17 cellular contexts compared by ENCODE assay signal in genomic region chr10:5545426-5545777, GRCh38. TPM values are rescaled to one million over a fixed set of nuclear protein-coding genes. Genes with fewer than 3 reads are reported as not detected.
DNase-seq lines count a peak whose midpoint lies in the region; ATAC-seq and TF ChIP-seq lines count a peak whose summit lies in the region.
"Had no signal": no experiment of that assay in that cellular context is flagged by ENCODE, and none has a peak within 500 bp of the region (broad histone marks: within the 10 kb centered on the region; RNA-seq: fewer than 3 reads in every experiment).

No MANE protein-coding gene starts in this region.

- peak overlapping the region; percentile 39 for H3K27ac Mint-ChIP-seq in dendritic cell treated with granulocyte-macrophage colony-stimulating factor and Interleukin-4, amounts not matched to agents 40 ng/mL and 50 ng/mL, for 4 days
- no peak overlapping the region for H3K27ac Mint-ChIP-seq in immature natural killer cell
- H3K27ac Mint-ChIP-seq: activated CD4-positive, alpha-beta memory T cell treated with anti-CD3 and anti-CD28 coated beads for 36 hours had no signal

- peaks cover 16% of the 10 kb centered on the region for H3K9me3 Mint-ChIP-seq in dendritic cell treated with granulocyte-macrophage colony-stimulating factor and Interleukin-4, amounts not matched to agents 40 ng/mL and 50 ng/mL, for 4 days
- H3K9me3 Mint-ChIP-seq in immature natural killer cell = peaks cover 0 to 10% (median 6%) of the 10 kb centered on the region in 6 donors

- H3K27ac ChIP-seq in Panc1 (ENCODE audit: low read length) (peak overlapping the region; percentile 29), thyroid gland (peak overlapping the region; percentile 92 to 95 (median 94))
- H3K27ac ChIP-seq: BLaER1 treated with 17β-estradiol and CSF1 and Interleukin-3, amounts not matched to agents 10 nM and 100 nM; HL-60 had no signal

- CTCF ChIA-PET in Panc1 (lab: Charles Lee) = no interaction called here

- no peak for ATAC-seq in Panc1
- no peak for ATAC-seq in HG02759 (IDR thresholded peaks at IDR 0.05; ENCODE audit: unreplicated experiment)

- H3K4me1 ChIP-seq in Panc1 (ENCODE audit: control insufficient read depth, insufficient read depth, low read length) = peaks cover 32% of the 10 kb centered on the region
- H3K4me1 ChIP-seq in mucosa of stomach (ENCODE audit: control insufficient read depth, insufficient read depth, low read length) = peaks cover 68% of the 10 kb centered on the region
- peaks cover 45 to 48% of the 10 kb centered on the region in 2 donors for H3K4me1 ChIP-seq in thyroid gland

- H3K9me3 ChIP-seq in Panc1 (ENCODE audit: control insufficient read depth, insufficient read depth, low read depth, low read length) = peaks cover 6% of the 10 kb centered on the region; the same call in 1 of the 2 replicates
- H3K9me3 ChIP-seq in mucosa of stomach (ENCODE audit: control insufficient read depth, low read length) = no peaks in the 10 kb centered on the region
- no peaks in the 10 kb centered on the region for H3K9me3 ChIP-seq in thyroid gland

- DNase-seq in Panc1 (ENCODE audit: low read depth, low spot score) (no peak), thyroid gland (no peak), T-helper 2 cell (no peak), immature natural killer cell (no peak)
- no peak for DNase-seq in activated CD4-positive, alpha-beta T cell treated with anti-CD3 and anti-CD28 coated beads, Interleukin-2, amount 50 U/mL, for 1 hour
- DNase-seq: activated CD4-positive, alpha-beta memory T cell treated with anti-CD3 and anti-CD28 coated beads for 36 hours; cerebellar nuclear complex; NCI-H2171 treated with DMSO at 0.1 percent for 48 hours had no signal

- no peaks in the 10 kb centered on the region for H3K36me3 Mint-ChIP-seq in dendritic cell treated with granulocyte-macrophage colony-stimulating factor and Interleukin-4, amounts not matched to agents 40 ng/mL and 50 ng/mL, for 4 days (ENCODE audit: low read depth)
- peaks cover 0 to 4% (median 0%) of the 10 kb centered on the region in 3 donors for H3K36me3 Mint-ChIP-seq in immature natural killer cell

- H3K36me3 ChIP-seq in Panc1 (ENCODE audit: control insufficient read depth, insufficient read depth, low read length) (no peaks in the 10 kb centered on the region), mucosa of stomach (ENCODE audit: control insufficient read depth, insufficient read depth, low read length) (no peaks in the 10 kb centered on the region), thyroid gland (no peaks in the 10 kb centered on the region)
- H3K36me3 ChIP-seq: BLaER1 treated with 17β-estradiol and CSF1 and Interleukin-3, amounts not matched to agents 10 nM and 100 nM had no signal

- TF ChIP-seq CTCF in Panc1 (IDR thresholded peaks at IDR 0.05) (no peak), thyroid gland (IDR thresholded peaks at IDR 0.05) (no peak)

- H3K4me1 Mint-ChIP-seq in dendritic cell treated with granulocyte-macrophage colony-stimulating factor and Interleukin-4, amounts not matched to agents 40 ng/mL and 50 ng/mL, for 4 days (ENCODE audit: low read depth) = peaks cover 19% of the 10 kb centered on the region
- H3K4me1 Mint-ChIP-seq in immature natural killer cell = peaks cover 1 to 3% of the 10 kb centered on the region in 2 donors

- POLR2A ChIA-PET in Panc1 (lab: Charles Lee) = no interaction called here

- no peaks in the 10 kb centered on the region for H3K27me3 Mint-ChIP-seq in dendritic cell treated with granulocyte-macrophage colony-stimulating factor and Interleukin-4, amounts not matched to agents 40 ng/mL and 50 ng/mL, for 4 days
- peaks cover 2 to 14% (median 5%) of the 10 kb centered on the region in 3 donors for H3K27me3 Mint-ChIP-seq in immature natural killer cell (ENCODE audit: low read depth in 3 of 3)
- H3K27me3 Mint-ChIP-seq: activated CD4-positive, alpha-beta memory T cell treated with anti-CD3 and anti-CD28 coated beads for 36 hours had no signal

- intact Hi-C loops in Panc1 (cut with micrococcal nuclease; ENCODE audit: unreplicated experiment) (no loop called here), thyroid gland (cut with DNase I) (no loop called here)
- intact Hi-C loops in dendritic cell treated with granulocyte-macrophage colony-stimulating factor and Interleukin-4, amounts not matched to agents 40 ng/mL and 50 ng/mL, for 4 days (cut with micrococcal nuclease) = no loop called here

- peak overlapping the region; percentile 81 for H3K9ac ChIP-seq in mucosa of stomach (ENCODE audit: low read length)
- H3K9ac ChIP-seq: BLaER1 treated with 17β-estradiol and CSF1 and Interleukin-3, amounts not matched to agents 10 nM and 100 nM had no signal

- H3K4me3 Mint-ChIP-seq in dendritic cell treated with granulocyte-macrophage colony-stimulating factor and Interleukin-4, amounts not matched to agents 40 ng/mL and 50 ng/mL, for 4 days = no peak overlapping the region
- H3K4me3 Mint-ChIP-seq in immature natural killer cell = no peak overlapping the region
- H3K4me3 Mint-ChIP-seq: activated CD4-positive, alpha-beta memory T cell treated with anti-CD3 and anti-CD28 coated beads for 36 hours had no signal

- 82 to 100% methylated on average over 1 to 2 of the region's 2 CpGs for WGBS in thyroid gland, 2 donors

- no TSS peak for BruUV-seq in Panc1 (replicated peaks; lab: Mats Ljungman, UMichigan)

- H3K4me3 ChIP-seq in Panc1 (ENCODE audit: low read depth in 2 of 2, low read length in 2 of 2) = no peak overlapping the region
- H3K4me3 ChIP-seq in mucosa of stomach (ENCODE audit: low read length) = peak overlapping the region; percentile 10
- no peak overlapping the region for H3K4me3 ChIP-seq in thyroid gland (replicated peaks in 1 of 3)
- H3K4me3 ChIP-seq: BLaER1 treated with 17β-estradiol and CSF1 and Interleukin-3, amounts not matched to agents 10 nM and 100 nM had no signal

- no peaks in the 10 kb centered on the region for H3K27me3 ChIP-seq in Panc1 (ENCODE audit: control insufficient read depth, insufficient read depth, low read length)
- H3K27me3 ChIP-seq in mucosa of stomach (ENCODE audit: control insufficient read depth, insufficient read depth, low read length) = no peaks in the 10 kb centered on the region
- no peaks in the 10 kb centered on the region for H3K27me3 ChIP-seq in thyroid gland
- H3K27me3 ChIP-seq: BLaER1 treated with 17β-estradiol and CSF1 and Interleukin-3, amounts not matched to agents 10 nM and 100 nM had no signal

- no peak for TF ChIP-seq POLR2A in thyroid gland (IDR thresholded peaks at IDR 0.05)

- in situ Hi-C loops in Panc1 (cut with HindIII; ENCODE audit: low pct_unique_long_range_greater_than_20kb, low sequenced_read_pairs) = no loop called here

RNA-seq across cellular contexts. Expression of gene CALML3, which starts 20.6 kb away (rescaled TPM):
- total RNA-seq in Panc1 (2021; ENCODE audit: unreplicated experiment) (not detected), thyroid gland (under 1 TPM in 1 of 4 donors, not detected in 3; 0.24 TPM)
- polyA plus RNA-seq in Panc1 (2012; ENCODE audit: insufficient read length) = not detected
- polyA plus RNA-seq in immature natural killer cell = not detected
- total RNA-seq: activated CD4-positive, alpha-beta memory T cell treated with anti-CD3 and anti-CD28 coated beads for 36 hours; glomerular endothelial cell; posterior vena cava; SK-MEL-5; subcutaneous adipose tissue had no signal

RNA-seq across cellular contexts. Expression of gene CALML5, which starts 46.0 kb away (rescaled TPM):
- not detected for total RNA-seq in Panc1 (2021; ENCODE audit: unreplicated experiment)
- polyA plus RNA-seq in Panc1 (2012; ENCODE audit: insufficient read length) = not detected
- total RNA-seq in thyroid gland = not detected
- not detected for polyA plus RNA-seq in immature natural killer cell
- total RNA-seq: activated CD4-positive, alpha-beta memory T cell treated with anti-CD3 and anti-CD28 coated beads for 36 hours; glomerular endothelial cell; posterior vena cava; SK-MEL-5; subcutaneous adipose tissue had no signal
